ENCODE assay signal across 8 cellular contexts in genomic region chr2:46471-47345, GRCh38. TPM values are rescaled to one million over a fixed set of nuclear protein-coding genes. Genes with fewer than 3 reads are reported as not detected.
A peak's percentile ranks its signal among the peaks of the same experiment; 100 is the strongest.
DNase-seq lines count a peak whose midpoint lies in the region; ATAC-seq, FAIRE-seq and TF ChIP-seq lines count a peak whose summit lies in the region.

FAM110C (minus strand) TSS chr2:46505; CDS start chr2:46385, 120 bp downstream.

- TF ChIP-seq CTCF in H1 (IDR thresholded peaks at IDR 0.05; ENCODE audit: control extremely low read depth in 1 of 3, insufficient read depth in 1 of 3, low read depth in 1 of 3, low read length in 3 of 3) = no peak

- 0 out of 4 replicates have a peak, but pooled peaks of 1 of the 2 experiments have one; percentile 7 for TF ChIP-seq RAD21 in H1 (IDR thresholded peaks at IDR 0.05 in 1 of 2, conservative IDR thresholded peaks at IDR 0.05 in 1 of 2; ENCODE audit: low read depth in 2 of 2, low read length in 2 of 2)

- no peak within 1 kb of the TSS for H3K14ac ChIP-seq in H1 (ENCODE audit: insufficient read length)

- peaks cover 10% of the 10 kb centered on the region; the same call in 1 of the 2 replicates for H3K23me2 ChIP-seq in H1 (ENCODE audit: low read depth, low read length)

- peak within 1 kb of the TSS; percentile 38 for H4K91ac ChIP-seq in H1 (replicated peaks; ENCODE audit: insufficient read length, low read length)

- peak within 1 kb of the TSS; percentile 12 for H3K27ac Mint-ChIP-seq in activated CD4-positive, alpha-beta memory T cell treated with anti-CD3 and anti-CD28 coated beads, Interleukin-2, amount 10 ng/mL, durations not matched to agents 7 days and 5 days
- no peak within 1 kb of the TSS for H3K27ac Mint-ChIP-seq in stimulated activated effector memory CD8-positive, alpha-beta T cell treated with anti-CD3 and anti-CD28 coated beads, Interleukin-12 subunit alpha, Interleukin-12 subunit beta, amount 100 ng/mL, for 72 hours

- FAIRE-seq in H1 (lab: Jason Lieb, UNC) = no peak

- peak within 1 kb of the TSS; percentile 86 for H3K4me3 ChIP-seq in HUES6 (ENCODE audit: low read depth, low read length)
- H3K4me3 ChIP-seq in H1 (ENCODE audit: extremely low read depth in 1 of 4, insufficient read depth in 2 of 4, low read depth in 3 of 4, low read length in 4 of 4) = peak within 1 kb of the TSS; percentile 66 to 82 (median 74)
- H3K4me3 ChIP-seq in mesodermal cell (ENCODE audit: extremely low read depth, insufficient read depth, low read length, poor library complexity, severe bottlenecking) = peak within 1 kb of the TSS; percentile 39

- TF ChIP-seq EP300 in H1 (IDR thresholded peaks at IDR 0.05; ENCODE audit: borderline replicate concordance in 1 of 2, low read depth in 2 of 2, low read length in 2 of 2) = no peak

- POLR2A ChIA-PET in activated CD4-positive, alpha-beta memory T cell treated with anti-CD3 and anti-CD28 coated beads, Interleukin-2, amount 10 ng/mL, durations not matched to agents 7 days and 5 days (lab: Charles Lee) = interaction anchor here (0.7 to 2.8 kb wide), 4 partner anchors 11 to 130 kb away, joined by 3 to 13 read pairs (median 6); no protein-coding TSS in a partner anchor
- POLR2A ChIA-PET in H1 (lab: Charles Lee; ENCODE audit: partially characterized antibody) = interaction anchor here (0.6 to 1.9 kb wide), 3 partner anchors 17 to 104 kb away, joined by 3 to 8 read pairs (median 3); no protein-coding TSS in a partner anchor

- H2BK12ac ChIP-seq in H1 (ENCODE audit: low read depth, low read length) = peak within 1 kb of the TSS; percentile 90

- H3K4me3 Mint-ChIP-seq in activated CD4-positive, alpha-beta memory T cell treated with anti-CD3 and anti-CD28 coated beads, Interleukin-2, amount 10 ng/mL, durations not matched to agents 7 days and 5 days = peak within 1 kb of the TSS; percentile 71
- peak within 1 kb of the TSS; percentile 74 for H3K4me3 Mint-ChIP-seq in stimulated activated effector memory CD8-positive, alpha-beta T cell treated with anti-CD3 and anti-CD28 coated beads, Interleukin-12 subunit alpha, Interleukin-12 subunit beta, amount 100 ng/mL, for 72 hours

- H3K27ac ChIP-seq in HUES6 (ENCODE audit: low read depth, low read length) (no peak within 1 kb of the TSS), H1 (ENCODE audit: low read depth, low read length) (peak within 1 kb of the TSS; percentile 14; the same call in 1 of the 2 replicates), mesodermal cell (ENCODE audit: low read depth, low read length, severe bottlenecking) (no peak within 1 kb of the TSS)

- H3K27me3 Mint-ChIP-seq in activated CD4-positive, alpha-beta memory T cell treated with anti-CD3 and anti-CD28 coated beads, Interleukin-2, amount 10 ng/mL, durations not matched to agents 7 days and 5 days = peaks cover 48% of the 10 kb centered on the region

- no peak within 1 kb of the TSS for H3K23ac ChIP-seq in H1 (ENCODE audit: insufficient read length)

- no peak within 1 kb of the TSS for H4K5ac ChIP-seq in H1 (ENCODE audit: insufficient read length, low read depth, low read length)

- peak; percentile 68 for ATAC-seq in stimulated activated effector memory CD8-positive, alpha-beta T cell treated with anti-CD3 and anti-CD28 coated beads, Interleukin-12 subunit alpha, Interleukin-12 subunit beta, amount 100 ng/mL, for 72 hours
- ATAC-seq in HG03095 (IDR thresholded peaks at IDR 0.05; ENCODE audit: unreplicated experiment) = no peak

- WGBS in H1 (ENCODE audit: extremely low coverage in 1 of 2, insufficient coverage in 1 of 2, insufficient read length in 1 of 2, insufficient replicate concordance in 2 of 2, low coverage in 1 of 2, low lambda C conversion rate in 2 of 2, missing lambda C conversion rate in 1 of 2), 2 experiments = 4% methylated on average over 26 of the region's 75 CpGs; no CpG with 5 or more reads in 1 of the 2 experiments
- 7 to 10% methylated on average over 23 to 45 of the region's 75 CpGs for WGBS in mesodermal cell (ENCODE audit: insufficient coverage in 2 of 2), 2 experiments

- 0 out of 2 replicates have a peak within 1 kb of the TSS, but pooled peaks have one; percentile 55 for H2BK20ac ChIP-seq in H1 (ENCODE audit: low read length)

- no peak within 1 kb of the TSS for H3K4ac ChIP-seq in H1 (replicated peaks; ENCODE audit: insufficient read length, low read depth, low read length)

- peaks cover 0 to 34% of the 10 kb centered on the region in 2 experiments; a peak in 3 of 4 replicates for H3K79me2 ChIP-seq in H1 (ENCODE audit: control insufficient read depth in 1 of 2, insufficient read depth in 2 of 2, low read length in 2 of 2)

- 0 out of 3 replicates have a peak, but pooled peaks of 1 of the 2 experiments have one; percentile 33 for TF ChIP-seq POLR2A in H1 (IDR thresholded peaks at IDR 0.05; ENCODE audit: control extremely low read depth in 1 of 2, low read depth in 2 of 2, low read length in 2 of 2)

- peak within 1 kb of the TSS; percentile 13; the same call in 1 of the 2 replicates for H2AFZ ChIP-seq in H1 (ENCODE audit: low read length)

- H3K9ac ChIP-seq in HUES6 (ENCODE audit: low read length) (peak within 1 kb of the TSS; percentile 49), H1 (replicated peaks in 1 of 4; ENCODE audit: extremely low read depth in 1 of 4, low read depth in 3 of 4, low read length in 3 of 4) (peak within 1 kb of the TSS in 3 of 4 experiments; percentile 13 to 75 (median 41); a peak in 4 of 7 replicates)

- peaks cover 8% of the 10 kb centered on the region in 2 experiments for H4K20me1 ChIP-seq in H1 (replicated peaks in 1 of 2; ENCODE audit: control insufficient read depth in 1 of 2, insufficient read depth in 2 of 2, low read length in 2 of 2)

- H2BK5ac ChIP-seq in H1 (ENCODE audit: low read depth, low read length) = peak within 1 kb of the TSS; percentile 24; the same call in 1 of the 2 replicates

- H3K27me3 ChIP-seq in HUES6 (ENCODE audit: control insufficient read depth, insufficient read depth, low read length) (peaks cover 62% of the 10 kb centered on the region), H1 (replicated peaks in 1 of 4; ENCODE audit: control insufficient read depth in 3 of 4, extremely low read depth in 1 of 4, insufficient read depth in 3 of 4, low read length in 3 of 4) (peaks cover 0 to 12% (median 5%) of the 10 kb centered on the region in 4 experiments; a peak in 4 of 7 replicates)

- H3K18ac ChIP-seq in H1 (ENCODE audit: extremely low read depth, low read length) = peak within 1 kb of the TSS; percentile 71

- peaks cover 34% of the 10 kb centered on the region for H3K4me1 Mint-ChIP-seq in activated CD4-positive, alpha-beta memory T cell treated with anti-CD3 and anti-CD28 coated beads, Interleukin-2, amount 10 ng/mL, durations not matched to agents 7 days and 5 days
- peaks cover 23% of the 10 kb centered on the region for H3K4me1 Mint-ChIP-seq in stimulated activated effector memory CD8-positive, alpha-beta T cell treated with anti-CD3 and anti-CD28 coated beads, Interleukin-12 subunit alpha, Interleukin-12 subunit beta, amount 100 ng/mL, for 72 hours

- peak within 1 kb of the TSS; percentile 51 for H4K8ac ChIP-seq in H1 (ENCODE audit: extremely low read depth, insufficient read depth, low read length)

- no peak within 1 kb of the TSS for H2BK15ac ChIP-seq in H1 (ENCODE audit: low read length)

- peak; percentile 64 for DNase-seq in activated CD4-positive, alpha-beta memory T cell treated with anti-CD3 and anti-CD28 coated beads, Interleukin-2, amount 10 ng/mL, durations not matched to agents 7 days and 5 days
- DNase-seq in H1 (ENCODE audit: low read depth in 1 of 2, low spot score in 2 of 2) (peak in 1 of 2 experiments; percentile 83), NCI-H2029 (lab: John Stamatoyannopoulos, UW) (no peak), NCI-H1436 treated with DMSO at 0.1 percent for 48 hours (lab: John Stamatoyannopoulos, UW) (no peak)
- no peak for DNase-seq in stimulated activated effector memory CD8-positive, alpha-beta T cell treated with anti-CD3 and anti-CD28 coated beads, Interleukin-12 subunit alpha, Interleukin-12 subunit beta, amount 100 ng/mL, for 72 hours (ENCODE audit: low spot score in 2 of 2)

- peaks cover 2% of the 10 kb centered on the region for H3K79me1 ChIP-seq in H1 (ENCODE audit: low read depth, low read length)

- H3K36me3 ChIP-seq in HUES6 (ENCODE audit: control insufficient read depth, insufficient read depth, low read length) (no peaks in the 10 kb centered on the region), H1 (ENCODE audit: control insufficient read depth in 2 of 4, insufficient read depth in 4 of 4, low read length in 3 of 4) (peaks cover 0 to 2% (median 0%) of the 10 kb centered on the region in 4 experiments; a peak in 3 of 8 replicates), mesodermal cell (ENCODE audit: control insufficient read depth, insufficient read depth, low read length) (no peaks in the 10 kb centered on the region)

- CTCF ChIA-PET in activated CD4-positive, alpha-beta memory T cell treated with anti-CD3 and anti-CD28 coated beads, Interleukin-2, amount 10 ng/mL, durations not matched to agents 7 days and 5 days (lab: Charles Lee) = interaction anchor here (2.2 kb wide), 1 partner anchor 29 kb away, joined by 11 read pairs; no protein-coding TSS in a partner anchor
- CTCF ChIA-PET in H1 (lab: Charles Lee; ENCODE audit: partially characterized antibody) = interaction anchor here (0.7 to 3.1 kb wide), 6 partner anchors 18 to 198 kb away, joined by 3 to 13 read pairs (median 3); no protein-coding TSS in a partner anchor

- peaks cover 13% of the 10 kb centered on the region for H3K4me1 ChIP-seq in HUES6 (ENCODE audit: control insufficient read depth, insufficient read depth, low read length)
- H3K4me1 ChIP-seq in H1 (replicated peaks in 1 of 4; ENCODE audit: control insufficient read depth in 3 of 4, insufficient read depth in 4 of 4, low read length in 3 of 4) = peaks cover 6 to 11% (median 11%) of the 10 kb centered on the region in 4 experiments; a peak in 6 of 7 replicates
- peaks cover 3% of the 10 kb centered on the region for H3K4me1 ChIP-seq in mesodermal cell (ENCODE audit: control insufficient read depth, insufficient read depth, low read length, poor library complexity, severe bottlenecking)

- peak within 1 kb of the TSS; percentile 60 for H2BK120ac ChIP-seq in H1 (replicated peaks; ENCODE audit: low read depth, low read length)

- peaks cover 20% of the 10 kb centered on the region for H3K36me3 Mint-ChIP-seq in activated CD4-positive, alpha-beta memory T cell treated with anti-CD3 and anti-CD28 coated beads, Interleukin-2, amount 10 ng/mL, durations not matched to agents 7 days and 5 days (ENCODE audit: low read depth)
- H3K36me3 Mint-ChIP-seq in stimulated activated effector memory CD8-positive, alpha-beta T cell treated with anti-CD3 and anti-CD28 coated beads, Interleukin-12 subunit alpha, Interleukin-12 subunit beta, amount 100 ng/mL, for 72 hours = no peaks in the 10 kb centered on the region

- H3K9me3 ChIP-seq in HUES6 (ENCODE audit: control insufficient read depth, insufficient read depth, low read depth, low read length) (no peaks in the 10 kb centered on the region), H1 (ENCODE audit: insufficient read depth in 2 of 2, low read depth in 1 of 2, low read length in 1 of 2) (no peaks in the 10 kb centered on the region), mesodermal cell (ENCODE audit: control insufficient read depth, low read length) (no peaks in the 10 kb centered on the region)

- H2AK5ac ChIP-seq in H1 (ENCODE audit: low read depth, low read length) = no peak within 1 kb of the TSS

- H3K4me2 ChIP-seq in H1 (ENCODE audit: insufficient read depth in 1 of 2, low read depth in 2 of 2, low read length in 2 of 2) = peak within 1 kb of the TSS; percentile 76 to 93

- H3K9me3 Mint-ChIP-seq in activated CD4-positive, alpha-beta memory T cell treated with anti-CD3 and anti-CD28 coated beads, Interleukin-2, amount 10 ng/mL, durations not matched to agents 7 days and 5 days = no peaks in the 10 kb centered on the region
- H3K9me3 Mint-ChIP-seq in stimulated activated effector memory CD8-positive, alpha-beta T cell treated with anti-CD3 and anti-CD28 coated beads, Interleukin-12 subunit alpha, Interleukin-12 subunit beta, amount 100 ng/mL, for 72 hours = no peaks in the 10 kb centered on the region

- H3K56ac ChIP-seq in H1 (replicated peaks; ENCODE audit: insufficient read length, low read depth, low read length) = no peak within 1 kb of the TSS

RNA-seq across cellular contexts. Expression of gene FAM110C, which starts in this region (rescaled TPM):
- total RNA-seq in activated CD4-positive, alpha-beta memory T cell treated with anti-CD3 and anti-CD28 coated beads, Interleukin-2, amount 10 ng/mL, durations not matched to agents 7 days and 5 days = 1 to 10 TPM; 4.8 to 5.1 TPM
- 13.2 and 15.4 TPM in 2 replicates for total RNA-seq in H1 (2021; fragmentation: NEBNext Ultra II Directional; extraction: Animal tissue kit (Norgen Biotek cat#: 25700))
- polyA plus RNA-seq in H1 (2011; rRNA removed) = 3.4 and 4.8 TPM in 2 replicates
- 5.9 TPM for polyA plus RNA-seq in H1 (2011; cell fraction: cytosol; rRNA removed)
- 5.7 TPM for polyA plus RNA-seq in H1 (2011; cell fraction: nucleus; rRNA removed)
- 5.3 to 17.2 TPM (median 8.3 TPM) in 4 replicates for polyA plus RNA-seq in H1 (2012, experiment 1 of 2)
- polyA plus RNA-seq in H1 (2012, experiment 2 of 2) = 5.9 TPM
- polyA plus RNA-seq in H1 (2013, experiment 1 of 2) = 9.4 TPM
- 10.3 TPM for polyA plus RNA-seq in H1 (2013, experiment 2 of 2)
- 2.6 and 3.4 TPM in 2 replicates for polyA minus RNA-seq in H1 (2011; rRNA and poly(A)+ RNA removed)
- 4.6 TPM for polyA minus RNA-seq in H1 (2011; cell fraction: cytosol; rRNA and poly(A)+ RNA removed)
- 10.6 TPM for polyA minus RNA-seq in H1 (2011; cell fraction: nucleus; rRNA and poly(A)+ RNA removed)
- 0.26 TPM for polyA plus RNA-seq in mesodermal cell (2013, experiment 1 of 2)
- not detected for polyA plus RNA-seq in mesodermal cell (2013, experiment 2 of 2)
